8 cellular contexts compared by ENCODE assay signal in the genomic region with DNA sequence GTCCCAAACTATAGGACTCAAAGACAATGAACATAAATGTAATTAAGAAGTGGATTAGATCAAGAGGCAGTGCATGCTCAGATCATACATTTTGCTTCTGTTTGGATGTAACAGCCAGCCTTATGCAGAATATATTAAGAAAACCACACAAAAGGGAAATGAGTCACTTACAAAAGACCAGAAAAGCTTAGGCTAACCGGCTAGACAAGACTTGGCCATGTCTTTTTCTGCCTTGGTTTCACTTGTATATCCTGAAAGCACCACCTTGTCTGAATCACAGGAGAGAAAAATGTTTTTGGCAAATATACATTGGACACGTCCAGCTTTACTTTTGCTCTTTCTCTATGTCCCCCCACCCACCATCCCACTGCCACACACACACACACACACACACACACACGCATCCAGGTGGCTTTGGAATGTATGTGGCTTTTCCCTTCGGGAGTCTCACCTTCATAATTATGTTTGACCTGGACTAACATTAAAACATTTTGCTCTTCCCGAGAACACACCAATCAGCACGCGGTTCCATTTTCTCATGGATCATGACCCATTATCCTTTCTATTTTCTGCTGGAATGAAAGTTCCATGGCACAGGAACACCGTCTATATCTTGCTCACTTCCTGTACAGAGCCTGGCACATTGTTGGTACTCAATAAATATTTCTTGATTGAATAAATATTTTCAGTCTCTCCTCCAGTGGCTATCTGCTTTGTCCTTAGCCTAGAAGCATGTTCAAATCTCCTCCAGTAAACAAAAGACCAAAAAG.
DNase-seq lines count a peak whose midpoint lies in the region; ATAC-seq and TF ChIP-seq lines count a peak whose summit lies in the region.
"Had no signal": no experiment of that assay in that cellular context is flagged by ENCODE, and none has a peak within 500 bp of the region (broad histone marks: within the 10 kb centered on the region; RNA-seq: fewer than 3 reads in every experiment).

No MANE protein-coding gene starts in this region.

- peak; percentile 49 for ATAC-seq in GM18858 (IDR thresholded peaks at IDR 0.05; ENCODE audit: unreplicated experiment)
- peak; percentile 72 for ATAC-seq in HG03354 (IDR thresholded peaks at IDR 0.05; ENCODE audit: poor library complexity, severe bottlenecking, unreplicated experiment)
- no peak for ATAC-seq in HG03280 (IDR thresholded peaks at IDR 0.05; ENCODE audit: unreplicated experiment)
- no peak for ATAC-seq in GM18519 (IDR thresholded peaks at IDR 0.05; ENCODE audit: low FRiP score, unreplicated experiment)
- ATAC-seq: K562 had no signal

- peak overlapping the region; percentile 35 for H3K27ac Mint-ChIP-seq in activated T-helper 1 cell treated with anti-CD3 and anti-CD28 coated beads, Interleukin-12 subunit alpha, Interleukin-12 subunit beta, Interleukin-2, Interleukin-4 antibody, amounts not matched to agents 30 ng/mL and 10 ng/mL and 1 ng/mL, durations not matched to agents 14 hours and 24 hours and 36 hours

- H3K4me3 ChIP-seq in osteoblast (ENCODE audit: insufficient read depth, low read length) = no peak overlapping the region
- H3K4me3 ChIP-seq: K562 had no signal

- H3K36me3 ChIP-seq in osteoblast (ENCODE audit: insufficient read depth, low read length) = no peaks in the 10 kb centered on the region

- H2AFZ ChIP-seq in osteoblast (ENCODE audit: low read length) = no peak overlapping the region

- H3K4me3 Mint-ChIP-seq in activated T-helper 1 cell treated with anti-CD3 and anti-CD28 coated beads, Interleukin-12 subunit alpha, Interleukin-12 subunit beta, Interleukin-2, Interleukin-4 antibody, amounts not matched to agents 30 ng/mL and 10 ng/mL and 1 ng/mL, durations not matched to agents 14 hours and 24 hours and 36 hours = peak overlapping the region; percentile 32

- no peaks in the 10 kb centered on the region for H4K20me1 ChIP-seq in osteoblast (ENCODE audit: insufficient read depth, low read length)

- peaks cover 6% of the 10 kb centered on the region for H3K4me1 ChIP-seq in osteoblast (ENCODE audit: insufficient read depth, low read length)

- no peaks in the 10 kb centered on the region for H3K9me3 ChIP-seq in osteoblast (ENCODE audit: low read depth, low read length)

- no peaks in the 10 kb centered on the region for H3K36me3 Mint-ChIP-seq in activated T-helper 1 cell treated with anti-CD3 and anti-CD28 coated beads, Interleukin-12 subunit alpha, Interleukin-12 subunit beta, Interleukin-2, Interleukin-4 antibody, amounts not matched to agents 30 ng/mL and 10 ng/mL and 1 ng/mL, durations not matched to agents 14 hours and 24 hours and 36 hours (ENCODE audit: low read depth)

- H3K79me2 ChIP-seq in osteoblast (ENCODE audit: insufficient read depth, low read length) = no peaks in the 10 kb centered on the region

- no peak for DNase-seq in activated T-helper 1 cell treated with anti-CD3 and anti-CD28 coated beads, Interleukin-12 subunit alpha, Interleukin-12 subunit beta, Interleukin-2, Interleukin-4 antibody, amounts not matched to agents 30 ng/mL and 10 ng/mL and 1 ng/mL, durations not matched to agents 14 hours and 24 hours and 36 hours (ENCODE audit: low spot score)
- DNase-seq in osteoblast (ENCODE audit: insufficient read length, low spot score, missing footprints) (peak; percentile 61), cerebellum (ENCODE audit: low spot score) (no peak)

- H3K27me3 ChIP-seq in osteoblast (ENCODE audit: insufficient read depth, low read length) = no peaks in the 10 kb centered on the region

- H3K4me1 Mint-ChIP-seq in activated T-helper 1 cell treated with anti-CD3 and anti-CD28 coated beads, Interleukin-12 subunit alpha, Interleukin-12 subunit beta, Interleukin-2, Interleukin-4 antibody, amounts not matched to agents 30 ng/mL and 10 ng/mL and 1 ng/mL, durations not matched to agents 14 hours and 24 hours and 36 hours (ENCODE audit: low read depth) = peaks cover 58% of the 10 kb centered on the region

- H3K4me2 ChIP-seq in osteoblast (ENCODE audit: insufficient read depth, low read length) = peak overlapping the region; percentile 44

- H3K9me3 Mint-ChIP-seq in activated T-helper 1 cell treated with anti-CD3 and anti-CD28 coated beads, Interleukin-12 subunit alpha, Interleukin-12 subunit beta, Interleukin-2, Interleukin-4 antibody, amounts not matched to agents 30 ng/mL and 10 ng/mL and 1 ng/mL, durations not matched to agents 14 hours and 24 hours and 36 hours = no peaks in the 10 kb centered on the region

- TF ChIP-seq CTCF in osteoblast (IDR thresholded peaks at IDR 0.05; ENCODE audit: extremely low read depth, low read depth, low read length) = no peak

- H3K27me3 Mint-ChIP-seq in activated T-helper 1 cell treated with anti-CD3 and anti-CD28 coated beads, Interleukin-12 subunit alpha, Interleukin-12 subunit beta, Interleukin-2, Interleukin-4 antibody, amounts not matched to agents 30 ng/mL and 10 ng/mL and 1 ng/mL, durations not matched to agents 14 hours and 24 hours and 36 hours (ENCODE audit: insufficient read depth) = peaks cover 4% of the 10 kb centered on the region

- no peak overlapping the region for H3K27ac ChIP-seq in osteoblast (ENCODE audit: low read depth, low read length)

- intact Hi-C loops in activated T-helper 1 cell treated with anti-CD3 and anti-CD28 coated beads, Interleukin-12 subunit alpha, Interleukin-12 subunit beta, Interleukin-2, Interleukin-4 antibody, amounts not matched to agents 30 ng/mL and 10 ng/mL and 1 ng/mL, durations not matched to agents 14 hours and 24 hours and 36 hours (cut with micrococcal nuclease) = loop anchor here (1.0 to 5.0 kb wide), 2 partner anchors 28 to 49 kb away; no protein-coding TSS in a partner anchor

Comparison
In these comparisons a context has a peak if more than half of its experiments do, and no peak if none do; other contexts are left out.
1. ATAC-seq: peak in GM18858 (single experiment) and HG03354 (single experiment); none in HG03280 (single experiment) and GM18519 (single experiment).